34 cellular contexts compared by ENCODE assay signal in genomic region chr5:52498607-52499006, GRCh38.
"Had no signal": no experiment of that assay in that cellular context is flagged by ENCODE, and none has a peak within 500 bp of the region (broad histone marks: within the 10 kb centered on the region; RNA-seq: fewer than 3 reads in every experiment).

No MANE protein-coding gene starts in this region.

- H3K4me2 ChIP-seq: hepatocyte had no signal

- H3K4me1 ChIP-seq: adrenal gland, body of pancreas, esophagus squamous epithelium, gastroesophageal sphincter, heart right ventricle had no signal

- H2AFZ ChIP-seq: hepatocyte had no signal

- H3K79me2 ChIP-seq: hepatocyte had no signal

- DNase-seq: activated B cell treated with CpG ODN at 0.5 μM for 24 hours; activated CD4-positive, alpha-beta T cell treated with anti-CD3 and anti-CD28 coated beads for 48 hours; activated CD4-positive, alpha-beta T cell treated with anti-CD3 and anti-CD28 coated beads, Interleukin-2, amount 50 U/mL, for 1 hour; activated CD4-positive, alpha-beta T cell treated with anti-CD3 and anti-CD28 coated beads, Interleukin-2, amount 50 U/mL, for 48 hours; activated CD8-positive, alpha-beta memory T cell treated with anti-CD3 and anti-CD28 coated beads for 24 hours; activated CD8-positive, alpha-beta T cell treated with anti-CD3 and anti-CD28 coated beads for 36 hours; activated effector memory CD4-positive, alpha-beta T cell treated with Interleukin-2 at 50 U/mL for 16 hours; activated gamma-delta T cell treated with Interleukin-2 at 50 U/mL for 16 hours; activated naive CD4-positive, alpha-beta T cell treated with anti-CD3 and anti-CD28 coated beads, Interleukin-2, amount 50 U/mL, for 16 hours; activated naive CD4-positive, alpha-beta T cell treated with Interleukin-2 at 50 U/mL for 16 hours; activated naive CD8-positive, alpha-beta T cell treated with anti-CD3 and anti-CD28 coated beads for 36 hours; activated naive CD8-positive, alpha-beta T cell treated with anti-CD3 and anti-CD28 coated beads, Interleukin-2, amount 50 U/mL, for 24 hours; activated T-cell treated with anti-CD3 and anti-CD28 coated beads, Interleukin-2, amount 50 U/mL, for 4 hours; adrenal gland; amygdala; body of pancreas; caudate nucleus; cortex of kidney; dermis blood vessel endothelial cell; effector CD4-positive, alpha-beta T cell; effector memory CD8-positive, alpha-beta T cell; esophagus squamous epithelium; foreskin melanocyte; heart right ventricle; T1000; WERI-Rb-1 had no signal

- ATAC-seq: activated CD4-positive, CD25-positive, alpha-beta regulatory T cell treated with anti-CD3 and anti-CD28 coated beads, Interleukin-2, amount 50 U/mL, for 24 hours; activated CD8-positive, alpha-beta T cell treated with anti-CD3 and anti-CD28 coated beads for 36 hours; activated naive CD8-positive, alpha-beta T cell treated with anti-CD3 and anti-CD28 coated beads, Interleukin-2, amount 50 U/mL, for 24 hours; activated T-cell treated with anti-CD3 and anti-CD28 coated beads, Interleukin-2, amount 50 U/mL, for 4 hours; activated T-helper 17 cell treated with anti-CD3 and anti-CD28 coated beads, Interleukin-2, amount 50 U/mL, for 72 hours; body of pancreas; effector memory CD8-positive, alpha-beta T cell; gastroesophageal sphincter; heart right ventricle had no signal

- H3K36me3 ChIP-seq: adrenal gland, esophagus squamous epithelium, gastroesophageal sphincter, heart right ventricle, WERI-Rb-1 had no signal

- H3K27ac ChIP-seq: adrenal gland, body of pancreas, epithelial cell of prostate, esophagus squamous epithelium, gastroesophageal sphincter, heart right ventricle, hepatocyte, WERI-Rb-1 had no signal

- H3K4me3 ChIP-seq: adrenal gland, body of pancreas, esophagus squamous epithelium, gastroesophageal sphincter, heart right ventricle, hepatocyte had no signal

- H3K9me3 ChIP-seq: adrenal gland, body of pancreas, esophagus squamous epithelium, gastroesophageal sphincter, heart right ventricle had no signal

- FAIRE-seq: colon, endometrium, endothelial cell of umbilical vein had no signal

- H3K27me3 ChIP-seq: adrenal gland, body of pancreas, esophagus squamous epithelium, gastroesophageal sphincter, heart right ventricle, hepatocyte had no signal
